22 cellular contexts compared by ENCODE assay signal in genomic region chr3:184192889-184193288, GRCh38. TPM values are rescaled to one million over a fixed set of nuclear protein-coding genes. Genes with fewer than 3 reads are reported as not detected.
DNase-seq lines count a peak whose midpoint lies in the region; ATAC-seq, FAIRE-seq and TF ChIP-seq lines count a peak whose summit lies in the region.
"Had no signal": no experiment of that assay in that cellular context is flagged by ENCODE, and none has a peak within 500 bp of the region (broad histone marks: within the 10 kb centered on the region; RNA-seq: fewer than 3 reads in every experiment).

No MANE protein-coding gene starts in this region.

- POLR2A ChIA-PET in activated naive CD8-positive, alpha-beta T cell treated with anti-CD3 and anti-CD28 coated beads, Interleukin-2, amount 10 ng/mL, durations not matched to agents 7 days and 5 days (lab: Charles Lee): no interaction called here

- ATAC-seq in activated naive CD8-positive, alpha-beta T cell treated with anti-CD3 and anti-CD28 coated beads, Interleukin-2, amount 10 ng/mL, durations not matched to agents 7 days and 5 days (ENCODE audit: low read depth): no peak
- no peak for ATAC-seq in activated naive CD8-positive, alpha-beta T cell treated with anti-CD3 and anti-CD28 coated beads, Interleukin-2, amount 50 U/mL, for 24 hours
- ATAC-seq in GM18907 (IDR thresholded peaks at IDR 0.05; ENCODE audit: unreplicated experiment): no peak

- H3K4me1 ChIP-seq in skeletal muscle tissue (ENCODE audit: control insufficient read depth in 3 of 3, insufficient read depth in 3 of 3, low read length in 3 of 3): peaks cover 9 to 13% (median 12%) of the 10 kb centered on the region in 3 donors
- H3K4me1 ChIP-seq: HAP-1 had no signal

- no peaks in the 10 kb centered on the region for H3K9me3 ChIP-seq in skeletal muscle tissue (ENCODE audit: control insufficient read depth in 3 of 3, low read length in 3 of 3)
- H3K9me3 ChIP-seq: HAP-1 had no signal

- H3K4me1 Mint-ChIP-seq in activated naive CD8-positive, alpha-beta T cell treated with anti-CD3 and anti-CD28 coated beads, Interleukin-2, amount 10 ng/mL, durations not matched to agents 7 days and 5 days: peaks cover 2% of the 10 kb centered on the region
- peaks cover 7% of the 10 kb centered on the region for H3K4me1 Mint-ChIP-seq in activated naive CD8-positive, alpha-beta T cell treated with anti-CD3 and anti-CD28 coated beads, Interleukin-2, amount 50 U/mL, for 24 hours

- H3K36me3 Mint-ChIP-seq in activated naive CD8-positive, alpha-beta T cell treated with anti-CD3 and anti-CD28 coated beads, Interleukin-2, amount 10 ng/mL, durations not matched to agents 7 days and 5 days: peaks cover 19% of the 10 kb centered on the region
- H3K36me3 Mint-ChIP-seq in activated naive CD8-positive, alpha-beta T cell treated with anti-CD3 and anti-CD28 coated beads, Interleukin-2, amount 50 U/mL, for 24 hours (ENCODE audit: low read depth): peaks cover 37% of the 10 kb centered on the region

- peak; percentile 82 for FAIRE-seq in bronchial epithelial cell (lab: Jason Lieb, UNC)
- FAIRE-seq: GM12891, GM18507, GM19239 had no signal

- H3K4me3 Mint-ChIP-seq in activated naive CD8-positive, alpha-beta T cell treated with anti-CD3 and anti-CD28 coated beads, Interleukin-2, amount 10 ng/mL, durations not matched to agents 7 days and 5 days: no peak overlapping the region
- H3K4me3 Mint-ChIP-seq in activated naive CD8-positive, alpha-beta T cell treated with anti-CD3 and anti-CD28 coated beads, Interleukin-2, amount 50 U/mL, for 24 hours: no peak overlapping the region
- H3K4me3 Mint-ChIP-seq: HFFc6 had no signal

- H3K27me3 Mint-ChIP-seq in activated naive CD8-positive, alpha-beta T cell treated with anti-CD3 and anti-CD28 coated beads, Interleukin-2, amount 10 ng/mL, durations not matched to agents 7 days and 5 days: no peaks in the 10 kb centered on the region
- H3K27me3 Mint-ChIP-seq in activated naive CD8-positive, alpha-beta T cell treated with anti-CD3 and anti-CD28 coated beads, Interleukin-2, amount 50 U/mL, for 24 hours: no peaks in the 10 kb centered on the region
- H3K27me3 Mint-ChIP-seq: CD4-positive, alpha-beta memory T cell had no signal

- H3K9me3 Mint-ChIP-seq in activated naive CD8-positive, alpha-beta T cell treated with anti-CD3 and anti-CD28 coated beads, Interleukin-2, amount 10 ng/mL, durations not matched to agents 7 days and 5 days: no peaks in the 10 kb centered on the region
- H3K9me3 Mint-ChIP-seq in activated naive CD8-positive, alpha-beta T cell treated with anti-CD3 and anti-CD28 coated beads, Interleukin-2, amount 50 U/mL, for 24 hours: no peaks in the 10 kb centered on the region
- H3K9me3 Mint-ChIP-seq: CD4-positive, alpha-beta memory T cell; HFFc6 had no signal

- H3K4me3 ChIP-seq in bronchial epithelial cell (ENCODE audit: low read depth, low read length) (no peak overlapping the region), skeletal muscle tissue (ENCODE audit: low read length in 3 of 3) (no peak overlapping the region)
- H3K4me3 ChIP-seq: GM23248, HAP-1 had no signal

- H3K27ac ChIP-seq in skeletal muscle tissue (ENCODE audit: low read depth, low read length): no peak overlapping the region
- H3K27ac ChIP-seq: GM23248 had no signal

- H3K27me3 ChIP-seq in bronchial epithelial cell (ENCODE audit: control insufficient read depth, insufficient read depth, low read length): no peaks in the 10 kb centered on the region
- H3K27me3 ChIP-seq in skeletal muscle tissue (ENCODE audit: control insufficient read depth in 3 of 3, insufficient read depth in 3 of 3, low read length in 3 of 3): no peaks in the 10 kb centered on the region

- no peak for DNase-seq in activated naive CD8-positive, alpha-beta T cell treated with anti-CD3 and anti-CD28 coated beads, Interleukin-2, amount 10 ng/mL, durations not matched to agents 7 days and 5 days
- DNase-seq in activated naive CD8-positive, alpha-beta T cell treated with anti-CD3 and anti-CD28 coated beads, Interleukin-2, amount 50 U/mL, for 24 hours: no peak
- DNase-seq in bronchial epithelial cell (ENCODE audit: low read depth) (no peak), SW480 (ENCODE audit: low spot score) (no peak), putamen (ENCODE audit: low spot score) (no peak)
- DNase-seq: C1 segment of cervical spinal cord; Calu3; CD4-positive, alpha-beta memory T cell; COR-L47; DMS53; DMS79 treated with DMSO at 0.1 percent for 48 hours; GF-D8; GM23248; HFFc6 had no signal

- peak overlapping the region; percentile 34 for H3K27ac Mint-ChIP-seq in activated naive CD8-positive, alpha-beta T cell treated with anti-CD3 and anti-CD28 coated beads, Interleukin-2, amount 10 ng/mL, durations not matched to agents 7 days and 5 days
- H3K27ac Mint-ChIP-seq in activated naive CD8-positive, alpha-beta T cell treated with anti-CD3 and anti-CD28 coated beads, Interleukin-2, amount 50 U/mL, for 24 hours: no peak overlapping the region
- H3K27ac Mint-ChIP-seq: CD4-positive, alpha-beta memory T cell; HFFc6 had no signal

- peaks cover 36% of the 10 kb centered on the region for H3K36me3 ChIP-seq in bronchial epithelial cell (ENCODE audit: control insufficient read depth, insufficient read depth, low read length)
- H3K36me3 ChIP-seq in skeletal muscle tissue (ENCODE audit: control insufficient read depth in 3 of 3, insufficient read depth in 3 of 3, low read length in 3 of 3): peaks cover 70 to 81% (median 76%) of the 10 kb centered on the region in 3 donors

- no peak for TF ChIP-seq CTCF in bronchial epithelial cell (IDR thresholded peaks at IDR 0.05; ENCODE audit: insufficient read depth, low read length, severe bottlenecking)

- peak overlapping the region in 2 of 3 donors; percentile 16 to 40 for H3K9ac ChIP-seq in skeletal muscle tissue (ENCODE audit: low read depth in 1 of 3, low read length in 3 of 3)
- H3K9ac ChIP-seq: GM23248 had no signal

RNA-seq across cellular contexts. Expression of gene ABCF3, which starts 6.9 kb away (rescaled TPM):
- 10 to 100 TPM; 68.6 to 76.3 TPM for total RNA-seq in activated naive CD8-positive, alpha-beta T cell treated with anti-CD3 and anti-CD28 coated beads, Interleukin-2, amount 10 ng/mL, durations not matched to agents 7 days and 5 days
- total RNA-seq in bronchial epithelial cell (40.0 and 54.2 TPM in 2 replicates), skeletal muscle tissue (45.9 TPM)

RNA-seq across cellular contexts. Expression of gene AP2M1, which starts 18.2 kb away (rescaled TPM):
- total RNA-seq in activated naive CD8-positive, alpha-beta T cell treated with anti-CD3 and anti-CD28 coated beads, Interleukin-2, amount 10 ng/mL, durations not matched to agents 7 days and 5 days: 100 to 1,000 TPM; 210 to 213 TPM
- total RNA-seq in bronchial epithelial cell (262 and 275 TPM in 2 replicates), skeletal muscle tissue (168 TPM)

RNA-seq across cellular contexts. Expression of gene VWA5B2, which starts 36.5 kb away (rescaled TPM):
- total RNA-seq in activated naive CD8-positive, alpha-beta T cell treated with anti-CD3 and anti-CD28 coated beads, Interleukin-2, amount 10 ng/mL, durations not matched to agents 7 days and 5 days: under 1 TPM in 1 of 2 experiments, not detected in 1; 0.25 TPM
- total RNA-seq in bronchial epithelial cell (not detected in 2 replicates), skeletal muscle tissue (not detected)
- total RNA-seq: CD4-positive, alpha-beta memory T cell; Daoy; GM23248; H4; HFFc6 had no signal

RNA-seq across cellular contexts. Expression of gene DVL3, which starts 37.7 kb away (rescaled TPM):
- total RNA-seq in activated naive CD8-positive, alpha-beta T cell treated with anti-CD3 and anti-CD28 coated beads, Interleukin-2, amount 10 ng/mL, durations not matched to agents 7 days and 5 days: 10 to 100 TPM; 39.9 to 41.0 TPM
- total RNA-seq in bronchial epithelial cell (22.6 and 30.2 TPM in 2 replicates), skeletal muscle tissue (23.5 TPM)

RNA-seq across cellular contexts. Expression of gene ALG3, which starts 55.9 kb away (rescaled TPM):
- total RNA-seq in activated naive CD8-positive, alpha-beta T cell treated with anti-CD3 and anti-CD28 coated beads, Interleukin-2, amount 10 ng/mL, durations not matched to agents 7 days and 5 days: 10 to 100 TPM; 38.8 to 38.9 TPM
- 21.6 and 36.9 TPM in 2 replicates for total RNA-seq in bronchial epithelial cell
- total RNA-seq in skeletal muscle tissue: 17.2 TPM
